Comparison of ENCODE assay signal across 9 cellular contexts in genomic region chr13:30872685-30873443, GRCh38. TPM values are rescaled to one million over a fixed set of nuclear protein-coding genes. Genes with fewer than 3 reads are reported as not detected.
DNase-seq lines count a peak whose midpoint lies in the region; ATAC-seq and TF ChIP-seq lines count a peak whose summit lies in the region.
"Had no signal": no experiment of that assay in that cellular context is flagged by ENCODE, and none has a peak within 500 bp of the region (broad histone marks: within the 10 kb centered on the region; RNA-seq: fewer than 3 reads in every experiment).

No MANE protein-coding gene starts in this region.

- no peak overlapping the region for H3K4me3 Mint-ChIP-seq in activated CD8-positive, alpha-beta T cell treated with anti-CD3 and anti-CD28 coated beads, Interleukin-2, amount 10 ng/mL, durations not matched to agents 7 days and 5 days

- TF ChIP-seq CTCF in foreskin keratinocyte (conservative IDR thresholded peaks at IDR 0.05) = no peak

- POLR2A ChIA-PET in activated CD8-positive, alpha-beta T cell treated with anti-CD3 and anti-CD28 coated beads, Interleukin-2, amount 10 ng/mL, durations not matched to agents 7 days and 5 days (lab: Charles Lee) = no interaction called here

- H3K4me1 Mint-ChIP-seq in activated CD8-positive, alpha-beta T cell treated with anti-CD3 and anti-CD28 coated beads, Interleukin-2, amount 10 ng/mL, durations not matched to agents 7 days and 5 days (ENCODE audit: low read depth) = no peaks in the 10 kb centered on the region

- CTCF ChIA-PET in activated CD8-positive, alpha-beta T cell treated with anti-CD3 and anti-CD28 coated beads, Interleukin-2, amount 10 ng/mL, durations not matched to agents 7 days and 5 days (lab: Charles Lee) = no interaction called here

- H3K36me3 Mint-ChIP-seq in activated CD8-positive, alpha-beta T cell treated with anti-CD3 and anti-CD28 coated beads, Interleukin-2, amount 10 ng/mL, durations not matched to agents 7 days and 5 days (ENCODE audit: low read depth) = no peaks in the 10 kb centered on the region

- H3K27ac ChIP-seq in foreskin keratinocyte = no peak overlapping the region
- H3K27ac ChIP-seq: parathyroid adenoma had no signal

- DNase-seq in GM03348 (ENCODE audit: low spot score) (peak; percentile 78), RPMI7951 (ENCODE audit: low read depth) (peak; percentile 92), foreskin keratinocyte (peak in 1 of 2 donors; percentile 44), putamen (ENCODE audit: low spot score) (peak; percentile 58)
- DNase-seq in stimulated activated CD4-positive, alpha-beta T cell treated with anti-CD3 and anti-CD28 coated beads, Interleukin-4, amount 100 ng/mL, for 1 hour = no peak
- no peak for DNase-seq in activated CD8-positive, alpha-beta T cell treated with anti-CD3 and anti-CD28 coated beads, Interleukin-2, amount 10 ng/mL, durations not matched to agents 7 days and 5 days

- peaks cover 4% of the 10 kb centered on the region for H3K4me1 ChIP-seq in foreskin keratinocyte

- peak; percentile 16 for ATAC-seq in foreskin keratinocyte
- ATAC-seq in GM19397 (IDR thresholded peaks at IDR 0.05; ENCODE audit: unreplicated experiment) = no peak
- ATAC-seq in GM18498 (IDR thresholded peaks at IDR 0.05; ENCODE audit: unreplicated experiment) = no peak
- ATAC-seq in activated CD8-positive, alpha-beta T cell treated with anti-CD3 and anti-CD28 coated beads, Interleukin-2, amount 10 ng/mL, durations not matched to agents 7 days and 5 days = no peak

- no peaks in the 10 kb centered on the region for H3K9me3 Mint-ChIP-seq in activated CD8-positive, alpha-beta T cell treated with anti-CD3 and anti-CD28 coated beads, Interleukin-2, amount 10 ng/mL, durations not matched to agents 7 days and 5 days (ENCODE audit: insufficient read depth)

- no peak overlapping the region for H3K27ac Mint-ChIP-seq in activated CD8-positive, alpha-beta T cell treated with anti-CD3 and anti-CD28 coated beads, Interleukin-2, amount 10 ng/mL, durations not matched to agents 7 days and 5 days

- no peaks in the 10 kb centered on the region for H3K27me3 ChIP-seq in foreskin keratinocyte

- peaks cover 16% of the 10 kb centered on the region for H3K27me3 Mint-ChIP-seq in activated CD8-positive, alpha-beta T cell treated with anti-CD3 and anti-CD28 coated beads, Interleukin-2, amount 10 ng/mL, durations not matched to agents 7 days and 5 days (ENCODE audit: low read depth)

RNA-seq across cellular contexts. Expression of gene MEDAG, which starts 33.2 kb away (rescaled TPM):
- 18.0 and 21.0 TPM in 2 replicates for total RNA-seq in RPMI7951 (2014; rRNA removed; shearing (Covaris generic))
- not detected in 2 replicates for total RNA-seq in foreskin keratinocyte
- not detected in 2 replicates for polyA plus RNA-seq in foreskin keratinocyte
- not detected for total RNA-seq in activated CD8-positive, alpha-beta T cell treated with anti-CD3 and anti-CD28 coated beads, Interleukin-2, amount 10 ng/mL, durations not matched to agents 7 days and 5 days

RNA-seq across cellular contexts. Expression of gene TEX26, which starts 59.6 kb away (rescaled TPM):
- total RNA-seq in RPMI7951 (2014; rRNA removed; shearing (Covaris generic)) = not detected in 2 replicates
- not detected in 2 replicates for total RNA-seq in foreskin keratinocyte
- not detected in 2 replicates for polyA plus RNA-seq in foreskin keratinocyte
- total RNA-seq in activated CD8-positive, alpha-beta T cell treated with anti-CD3 and anti-CD28 coated beads, Interleukin-2, amount 10 ng/mL, durations not matched to agents 7 days and 5 days = not detected

Comparison
In these comparisons a context has a peak if more than half of its experiments do, and no peak if none do; other contexts are left out.
1. DNase-seq: peak in GM03348 (single experiment), RPMI7951 (single experiment) and putamen (single experiment); none in stimulated activated CD4-positive, alpha-beta T cell treated with anti-CD3 and anti-CD28 coated beads, Interleukin-4, amount 100 ng/mL, for 1 hour (single experiment) and activated CD8-positive, alpha-beta T cell treated with anti-CD3 and anti-CD28 coated beads, Interleukin-2, amount 10 ng/mL, durations not matched to agents 7 days and 5 days (single experiment).
2. RNA of gene MEDAG, which starts 33.2 kb away (total RNA-seq): 18.0 to 21.0 TPM in RPMI7951; not detected in foreskin keratinocyte and not detected in activated CD8-positive, alpha-beta T cell treated with anti-CD3 and anti-CD28 coated beads, Interleukin-2, amount 10 ng/mL, durations not matched to agents 7 days and 5 days; every median in the first group is over 10 times any median in the second.